17 cellular contexts compared by ENCODE assay signal in genomic region chr12:203074-203461, GRCh38. TPM values are rescaled to one million over a fixed set of nuclear protein-coding genes. Genes with fewer than 3 reads are reported as not detected.
DNase-seq lines count a peak whose midpoint lies in the region; ATAC-seq, FAIRE-seq and TF ChIP-seq lines count a peak whose summit lies in the region.
"Had no signal": no experiment of that assay in that cellular context is flagged by ENCODE, and none has a peak within 500 bp of the region (broad histone marks: within the 10 kb centered on the region; RNA-seq: fewer than 3 reads in every experiment).

No MANE protein-coding gene starts in this region.

- H3K4me3 ChIP-seq in SK-N-MC, result peak overlapping the region; percentile 30; the same call in 1 of the 2 replicates
- peak overlapping the region in 3 of 4 donors; percentile 27 to 66 (median 50) for H3K4me3 ChIP-seq in esophagus squamous epithelium
- H3K4me3 ChIP-seq in ovary, result peak overlapping the region; percentile 44
- H3K4me3 ChIP-seq in upper lobe of left lung, result peak overlapping the region in 3 of 4 donors; percentile 47 to 57 (median 53)
- H3K4me3 ChIP-seq: PC-9 had no signal

- no peak for TF ChIP-seq CTCF in esophagus squamous epithelium (IDR thresholded peaks at IDR 0.05)
- no peak for TF ChIP-seq CTCF in ovary (IDR thresholded peaks at IDR 0.05)
- no peak for TF ChIP-seq CTCF in upper lobe of left lung (IDR thresholded peaks at IDR 0.05)

- intact Hi-C loops in esophagus squamous epithelium (cut with DNase I) (no loop called here), ovary (cut with DNase I) (no loop called here)

- no peak for ATAC-seq in upper lobe of left lung (ENCODE audit: low FRiP score in 2 of 2)
- ATAC-seq in activated T-cell treated with anti-CD3 and anti-CD28 coated beads, Interleukin-2, amount 50 U/mL, for 72 hours (replicated peaks in 1 of 2), result no peak

- no peaks in the 10 kb centered on the region for H3K9me3 Mint-ChIP-seq in activated T-cell treated with anti-CD3 and anti-CD28 coated beads, Interleukin-2, amount 50 U/mL, for 72 hours

- TF ChIP-seq POLR2A in esophagus squamous epithelium (IDR thresholded peaks at IDR 0.05) (no peak), ovary (IDR thresholded peaks at IDR 0.05) (no peak), upper lobe of left lung (IDR thresholded peaks at IDR 0.05) (no peak)

- no peaks in the 10 kb centered on the region for H3K36me3 ChIP-seq in SK-N-MC (ENCODE audit: insufficient read depth, low read length)
- H3K36me3 ChIP-seq in esophagus squamous epithelium, result no peaks in the 10 kb centered on the region
- H3K36me3 ChIP-seq in ovary, result no peaks in the 10 kb centered on the region
- no peaks in the 10 kb centered on the region for H3K36me3 ChIP-seq in upper lobe of left lung

- FAIRE-seq in urothelium cell line (lab: Jason Lieb, UNC), result no peak

- DNase-seq in SK-N-MC (ENCODE audit: low read depth, low spot score) (no peak), esophagus squamous epithelium (lab: John Stamatoyannopoulos, UW) (no peak), ovary (no peak), upper lobe of left lung (no peak), urothelium cell line (ENCODE audit: low spot score) (no peak), NCI-H187 (lab: John Stamatoyannopoulos, UW) (no peak)
- no peak for DNase-seq in activated T-cell treated with anti-CD3 and anti-CD28 coated beads, Interleukin-2, amount 50 U/mL, for 72 hours
- DNase-seq: activated CD4-positive, alpha-beta T cell treated with anti-CD3 and anti-CD28 coated beads, Interleukin-2, amount 50 U/mL, for 4 hours; activated gamma-delta T cell; central memory CD4-positive, alpha-beta T cell; kidney glomerular epithelial cell; MV-4-11; NCI-H226; stimulated activated CD4-positive, alpha-beta T cell treated with anti-CD3 and anti-CD28 coated beads, Interleukin-4, amount 100 ng/mL, for 24 hours; stimulated activated naive CD4-positive, alpha-beta T cell treated with Interleukin-2 at 50 U/mL for 16 hours; T-helper 2 cell had no signal

- no peak for TF ChIP-seq EP300 in ovary (IDR thresholded peaks at IDR 0.05)
- no peak for TF ChIP-seq EP300 in upper lobe of left lung (IDR thresholded peaks at IDR 0.05)

- no peak overlapping the region for H3K4me3 Mint-ChIP-seq in activated T-cell treated with anti-CD3 and anti-CD28 coated beads, Interleukin-2, amount 50 U/mL, for 72 hours

- no peaks in the 10 kb centered on the region for H3K9me3 ChIP-seq in SK-N-MC (ENCODE audit: low read depth, low read length)
- no peaks in the 10 kb centered on the region for H3K9me3 ChIP-seq in esophagus squamous epithelium
- H3K9me3 ChIP-seq in ovary, result no peaks in the 10 kb centered on the region
- no peaks in the 10 kb centered on the region for H3K9me3 ChIP-seq in upper lobe of left lung

- no peaks in the 10 kb centered on the region for H3K36me3 Mint-ChIP-seq in activated T-cell treated with anti-CD3 and anti-CD28 coated beads, Interleukin-2, amount 50 U/mL, for 72 hours (ENCODE audit: insufficient read depth in 2 of 2)

- 60 to 81% methylated on average over 1 to 8 of the region's 16 CpGs for WGBS in esophagus squamous epithelium, 2 donors
- WGBS in ovary, 3 donors, result 56 to 73% (median 60%) methylated on average over 12 to 16 of the region's 16 CpGs
- 60 to 82% methylated on average over 16 of the region's 16 CpGs for WGBS in upper lobe of left lung, 2 donors

- no peak overlapping the region for H3K9ac ChIP-seq in SK-N-MC (ENCODE audit: insufficient read length)

- H3K27me3 ChIP-seq in esophagus squamous epithelium (peaks cover 0 to 92% (median 2%) of the 10 kb centered on the region in 4 donors), ovary (no peaks in the 10 kb centered on the region), upper lobe of left lung (peaks cover 0 to 8% (median 3%) of the 10 kb centered on the region in 4 donors)

- H3K27me3 Mint-ChIP-seq in activated T-cell treated with anti-CD3 and anti-CD28 coated beads, Interleukin-2, amount 50 U/mL, for 72 hours (ENCODE audit: low read depth), result peaks cover 47% of the 10 kb centered on the region

- no peak overlapping the region for H3K27ac Mint-ChIP-seq in activated T-cell treated with anti-CD3 and anti-CD28 coated beads, Interleukin-2, amount 50 U/mL, for 72 hours

- no peaks in the 10 kb centered on the region for H3K4me1 Mint-ChIP-seq in activated T-cell treated with anti-CD3 and anti-CD28 coated beads, Interleukin-2, amount 50 U/mL, for 72 hours (ENCODE audit: low read depth)

- H3K27ac ChIP-seq in SK-N-MC (no peak overlapping the region), esophagus squamous epithelium (no peak overlapping the region), ovary (peak overlapping the region in 1 of 2 donors; percentile 37), upper lobe of left lung (no peak overlapping the region)
- H3K27ac ChIP-seq: PC-9 had no signal

- H3K4me1 ChIP-seq in esophagus squamous epithelium (peaks cover 0 to 25% (median 0%) of the 10 kb centered on the region in 3 donors), ovary (ENCODE audit: insufficient read depth) (peaks cover 6% of the 10 kb centered on the region), upper lobe of left lung (peaks cover 0 to 21% (median 12%) of the 10 kb centered on the region in 4 donors)

RNA-seq across cellular contexts. Expression of gene SLC6A12, which starts 10.9 kb away (rescaled TPM):
- total RNA-seq in esophagus squamous epithelium (under 1 TPM in 1 of 4 donors, not detected in 3; 0.57 TPM), ovary (1 to 10 TPM in 4 of 7 donors, under 1 TPM in 2, not detected in 1; 0.24 to 7.5 (median 1.6) TPM), upper lobe of left lung (10 to 100 TPM in 1 of 6 donors, 1 to 10 TPM in 5; 2.4 to 11.2 (median 7.0) TPM)
- 1 to 10 TPM in 1 of 2 donors, under 1 TPM in 1; 0.46 to 1.5 TPM for polyA plus RNA-seq in ovary
- total RNA-seq in activated T-cell treated with anti-CD3 and anti-CD28 coated beads, Interleukin-2, amount 50 U/mL, for 72 hours, result 1 to 10 TPM in 1 of 2 donors, under 1 TPM in 1; 0.70 to 1.3 TPM
- total RNA-seq: PC-9 had no signal

RNA-seq across cellular contexts. Expression of gene SLC6A13, which starts 59.6 kb away (rescaled TPM):
- total RNA-seq in esophagus squamous epithelium, result not detected
- 1 to 10 TPM in 2 of 7 donors, under 1 TPM in 2, not detected in 3; 0.69 to 6.1 (median 1.0) TPM for total RNA-seq in ovary
- under 1 TPM; 0.13 to 0.43 TPM for polyA plus RNA-seq in ovary
- total RNA-seq in upper lobe of left lung, result 1 to 10 TPM in 5 of 6 donors, not detected in 1; 1.6 to 2.3 (median 2.0) TPM
- 1 to 10 TPM; 2.6 to 3.3 TPM for total RNA-seq in activated T-cell treated with anti-CD3 and anti-CD28 coated beads, Interleukin-2, amount 50 U/mL, for 72 hours
- total RNA-seq: PC-9 had no signal
